28 cellular contexts compared by ENCODE assay signal in genomic region chr4:78687818-78688217, GRCh38.
"Had no signal": no experiment of that assay in that cellular context is flagged by ENCODE, and none has a peak within 500 bp of the region (broad histone marks: within the 10 kb centered on the region; RNA-seq: fewer than 3 reads in every experiment).

No MANE protein-coding gene starts in this region.

- H3K4me1 Mint-ChIP-seq: immature natural killer cell, natural killer cell, neural progenitor cell had no signal

- H3K4me3 ChIP-seq: left ventricle myocardium inferior, neural progenitor cell, psoas muscle, right atrium auricular region, right lobe of liver, smooth muscle cell, transverse colon, upper lobe of left lung, uterus had no signal

- H3K4me3 Mint-ChIP-seq: immature natural killer cell; memory B cell; natural killer cell; nephron progenitor cell; neural progenitor cell; stimulated activated memory B cell treated with anti-CD40 and anti-IgM and Interleukin-4, amounts not matched to agents 10 μg/mL and 1 μg/mL and 100 μg/mL, for 72 hours; stimulated activated naive CD8-positive, alpha-beta T cell treated with anti-CD3 and anti-CD28 coated beads, Interleukin-15, amount 100 ng/mL, for 72 hours had no signal

- H3K36me3 ChIP-seq: left ventricle myocardium inferior, neural progenitor cell, neutrophil, right atrium auricular region, right lobe of liver, transverse colon, upper lobe of left lung, uterus had no signal

- H2AFZ ChIP-seq: neural progenitor cell, parathyroid adenoma had no signal

- H3K4me1 ChIP-seq: neural progenitor cell, parathyroid adenoma, psoas muscle, right lobe of liver, uterus had no signal

- H3K27ac ChIP-seq: left ventricle myocardium inferior, neural progenitor cell, neutrophil, parathyroid adenoma, psoas muscle, right atrium auricular region, right lobe of liver, transverse colon, upper lobe of left lung, uterus had no signal

- H3K27me3 Mint-ChIP-seq: memory B cell; stimulated activated memory B cell treated with anti-CD40 and anti-IgM and Interleukin-4, amounts not matched to agents 10 μg/mL and 1 μg/mL and 100 μg/mL, for 72 hours; stimulated activated naive CD8-positive, alpha-beta T cell treated with anti-CD3 and anti-CD28 coated beads, Interleukin-15, amount 100 ng/mL, for 72 hours had no signal

- H3K27ac Mint-ChIP-seq: immature natural killer cell; memory B cell; natural killer cell; nephron progenitor cell; neural progenitor cell; stimulated activated memory B cell treated with anti-CD40 and anti-IgM and Interleukin-4, amounts not matched to agents 10 μg/mL and 1 μg/mL and 100 μg/mL, for 72 hours; stimulated activated naive CD8-positive, alpha-beta T cell treated with anti-CD3 and anti-CD28 coated beads, Interleukin-15, amount 100 ng/mL, for 72 hours had no signal

- FAIRE-seq: islet of Langerhans, kidney had no signal

- H3K27me3 ChIP-seq: neural progenitor cell, neutrophil, right atrium auricular region, right lobe of liver, transverse colon, upper lobe of left lung, uterus had no signal

- H3K4me2 ChIP-seq: neural progenitor cell, smooth muscle cell had no signal

- H3K9me3 ChIP-seq: left ventricle myocardium inferior, neutrophil, psoas muscle, right atrium auricular region, right lobe of liver, transverse colon, upper lobe of left lung, uterus had no signal

- DNase-seq: hypothalamus; immature natural killer cell; kidney; left colon; left ventricle myocardium inferior; natural killer cell; nephron progenitor cell; occipital lobe; psoas muscle; right lobe of liver; stimulated activated CD4-positive, alpha-beta T cell treated with anti-CD3 and anti-CD28 coated beads, Interleukin-1b, Interleukin-23, amount 100 ng/mL, for 48 hours; stimulated activated CD4-positive, alpha-beta T cell treated with anti-CD3 and anti-CD28 coated beads, Interleukin-2, amount 100 ng/mL, for 48 hours; stimulated activated CD4-positive, alpha-beta T cell treated with anti-CD3 and anti-CD28 coated beads, Interleukin-4, amount 100 ng/mL, for 4 hours; stimulated activated CD8-positive, alpha-beta memory T cell treated with anti-CD3 and anti-CD28 coated beads, Interleukin-4, amount 100 ng/mL, for 48 hours; stimulated activated naive CD4-positive, alpha-beta T cell treated with Interleukin-2 at 50 U/mL for 16 hours; stimulated activated naive CD8-positive, alpha-beta T cell treated with anti-CD3 and anti-CD28 coated beads, Interleukin-15, amount 100 ng/mL, for 72 hours; substantia nigra; transverse colon; upper lobe of left lung; uterus had no signal

- H3K36me3 Mint-ChIP-seq: immature natural killer cell; memory B cell; natural killer cell; neural progenitor cell; stimulated activated memory B cell treated with anti-CD40 and anti-IgM and Interleukin-4, amounts not matched to agents 10 μg/mL and 1 μg/mL and 100 μg/mL, for 72 hours had no signal

- ATAC-seq: left colon; psoas muscle; right lobe of liver; stimulated activated memory B cell treated with anti-CD40 and anti-IgM and Interleukin-4, amounts not matched to agents 10 μg/mL and 1 μg/mL and 100 μg/mL, for 72 hours; stimulated activated naive CD8-positive, alpha-beta T cell treated with anti-CD3 and anti-CD28 coated beads, Interleukin-15, amount 100 ng/mL, for 72 hours had no signal

- H3K9ac ChIP-seq: neural progenitor cell, parathyroid adenoma had no signal

- H3K9me3 Mint-ChIP-seq: memory B cell; natural killer cell; nephron progenitor cell; neural progenitor cell; stimulated activated memory B cell treated with anti-CD40 and anti-IgM and Interleukin-4, amounts not matched to agents 10 μg/mL and 1 μg/mL and 100 μg/mL, for 72 hours; stimulated activated naive CD8-positive, alpha-beta T cell treated with anti-CD3 and anti-CD28 coated beads, Interleukin-15, amount 100 ng/mL, for 72 hours had no signal
